ENCODE assay signal across 13 cellular contexts in genomic region chr1:226875641-226876295, GRCh38. TPM values are rescaled to one million over a fixed set of nuclear protein-coding genes. Genes with fewer than 3 reads are reported as not detected.
DNase-seq lines count a peak whose midpoint lies in the region; ATAC-seq, FAIRE-seq and TF ChIP-seq lines count a peak whose summit lies in the region.
"Had no signal": no experiment of that assay in that cellular context is flagged by ENCODE, and none has a peak within 500 bp of the region (broad histone marks: within the 10 kb centered on the region; RNA-seq: fewer than 3 reads in every experiment).

No MANE protein-coding gene starts in this region.

- intact Hi-C loops in Calu3 (cut with micrococcal nuclease; ENCODE audit: unreplicated experiment): no loop called here
- intact Hi-C loops in right lobe of liver (cut with DNase I): no loop called here
- intact Hi-C loops in esophagus muscularis mucosa (cut with DNase I): no loop called here

- TF ChIP-seq CTCF in Calu3 (IDR thresholded peaks at IDR 0.05; ENCODE audit: unreplicated experiment) (no peak), astrocyte of the spinal cord (IDR thresholded peaks at IDR 0.05; ENCODE audit: low read depth, low read length) (no peak), right lobe of liver (IDR thresholded peaks at IDR 0.05) (no peak), esophagus muscularis mucosa (IDR thresholded peaks at IDR 0.05) (no peak), D721Med (IDR thresholded peaks at IDR 0.05; ENCODE audit: insufficient read depth, missing control alignments) (no peak)

- no peaks in the 10 kb centered on the region for H3K9me3 Mint-ChIP-seq in Calu3 (ENCODE audit: low read depth, unreplicated experiment)
- H3K9me3 Mint-ChIP-seq: naive B cell had no signal

- H3K36me3 ChIP-seq in right lobe of liver (peaks cover 0 to 3% (median 0%) of the 10 kb centered on the region in 4 donors), esophagus muscularis mucosa (peaks cover 5 to 50% (median 38%) of the 10 kb centered on the region in 4 donors)
- H3K36me3 ChIP-seq: vagina had no signal

- CTCF ChIA-PET in Calu3 (lab: Charles Lee): interaction anchor here (0.6 to 1.0 kb wide), 3 partner anchors 8 to 71 kb away, joined by 3 to 4 read pairs (median 3); no protein-coding TSS in a partner anchor

- TF ChIP-seq POLR2A in right lobe of liver (IDR thresholded peaks at IDR 0.05) (no peak), esophagus muscularis mucosa (IDR thresholded peaks at IDR 0.05; ENCODE audit: low read depth) (no peak)

- peak; percentile 88 for DNase-seq in Calu3
- peak; percentile 35 for DNase-seq in HTR-8/SVneo (ENCODE audit: insufficient read length, low spot score)
- DNase-seq in astrocyte of the spinal cord (ENCODE audit: low read depth, low spot score): peak; percentile 39
- DNase-seq in right lobe of liver: peak in 2 of 3 donors; percentile 59 to 78
- no peak for DNase-seq in SHP77 (lab: John Stamatoyannopoulos, UW)
- no peak for DNase-seq in effector CD4-positive, alpha-beta T cell
- no peak for DNase-seq in esophagus muscularis mucosa (ENCODE audit: extremely low spot score)
- DNase-seq in D721Med (ENCODE audit: insufficient read length, low spot score): no peak
- DNase-seq: KBM-7, naive B cell, OCI-M1 had no signal

- H3K4me3 ChIP-seq in astrocyte of the spinal cord (ENCODE audit: low read depth, low read length) (no peak overlapping the region), right lobe of liver (no peak overlapping the region), esophagus muscularis mucosa (no peak overlapping the region)
- H3K4me3 ChIP-seq: gastroesophageal sphincter, vagina had no signal

- H3K4me1 Mint-ChIP-seq in Calu3 (ENCODE audit: low read depth, unreplicated experiment): peaks cover 13% of the 10 kb centered on the region

- no peak for FAIRE-seq in HTR-8/SVneo (lab: Jason Lieb, UNC)
- no peak for FAIRE-seq in D721Med (lab: Jason Lieb, UNC)

- in situ Hi-C loops in astrocyte of the spinal cord (cut with HindIII; ENCODE audit: low sequenced_read_pairs): no loop called here

- H3K27me3 ChIP-seq in right lobe of liver (no peaks in the 10 kb centered on the region), esophagus muscularis mucosa (no peaks in the 10 kb centered on the region)
- H3K27me3 ChIP-seq: gastroesophageal sphincter, vagina had no signal

- H3K4me1 ChIP-seq in right lobe of liver (peaks cover 0 to 18% (median 5%) of the 10 kb centered on the region in 4 donors), esophagus muscularis mucosa (peaks cover 15 to 42% (median 40%) of the 10 kb centered on the region in 4 donors)

- H3K27ac Mint-ChIP-seq in Calu3 (ENCODE audit: unreplicated experiment): no peak overlapping the region

- no peak for TF ChIP-seq EP300 in esophagus muscularis mucosa (IDR thresholded peaks at IDR 0.05)

- H3K27ac ChIP-seq in right lobe of liver (no peak overlapping the region), esophagus muscularis mucosa (replicated peaks in 1 of 4) (no peak overlapping the region)
- H3K27ac ChIP-seq: gastroesophageal sphincter, vagina had no signal

- 9% methylated on average over 10 of the region's 11 CpGs for WGBS in right lobe of liver (ENCODE audit: insufficient coverage, low coverage, low lambda C conversion rate, missing lambda C conversion rate)
- WGBS in esophagus muscularis mucosa: 76% methylated on average over 10 of the region's 11 CpGs

- BruUV-seq in Calu3 (replicated peaks; lab: Mats Ljungman, UMichigan): no TSS peak

- H3K9me3 ChIP-seq in right lobe of liver (no peaks in the 10 kb centered on the region), esophagus muscularis mucosa (no peaks in the 10 kb centered on the region)
- H3K9me3 ChIP-seq: gastroesophageal sphincter, vagina had no signal

- H3K27me3 Mint-ChIP-seq in Calu3 (ENCODE audit: unreplicated experiment): no peaks in the 10 kb centered on the region
- H3K27me3 Mint-ChIP-seq: naive B cell had no signal

- ATAC-seq in right lobe of liver: peak; percentile 7 to 66 (median 35)
- ATAC-seq: gastroesophageal sphincter had no signal

- H3K4me3 Mint-ChIP-seq in Calu3 (ENCODE audit: low read depth, unreplicated experiment): no peak overlapping the region

- peaks cover 12% of the 10 kb centered on the region for H3K36me3 Mint-ChIP-seq in Calu3 (ENCODE audit: insufficient read depth, unreplicated experiment)

RNA-seq across cellular contexts. Expression of gene PSEN2, which starts 5.4 kb away (rescaled TPM):
- total RNA-seq in Calu3 (2022) (24.2 and 26.8 TPM in 2 replicates), right lobe of liver (10 to 100 TPM; 11.8 to 22.7 (median 15.7) TPM), esophagus muscularis mucosa (10 to 100 TPM; 37.8 to 56.9 (median 47.1) TPM)

Comparison
In these comparisons a context has a peak if more than half of its experiments do, and no peak if none do; other contexts are left out.
1. DNase-seq: peak in Calu3 (single experiment), HTR-8/SVneo (single experiment), astrocyte of the spinal cord (single experiment) and right lobe of liver (2 of 3); none in SHP77 (0 of 2), effector CD4-positive, alpha-beta T cell (single experiment), esophagus muscularis mucosa (single experiment) and D721Med (single experiment).